Comparison of ENCODE assay signal across 9 cellular contexts in the genomic region with DNA sequence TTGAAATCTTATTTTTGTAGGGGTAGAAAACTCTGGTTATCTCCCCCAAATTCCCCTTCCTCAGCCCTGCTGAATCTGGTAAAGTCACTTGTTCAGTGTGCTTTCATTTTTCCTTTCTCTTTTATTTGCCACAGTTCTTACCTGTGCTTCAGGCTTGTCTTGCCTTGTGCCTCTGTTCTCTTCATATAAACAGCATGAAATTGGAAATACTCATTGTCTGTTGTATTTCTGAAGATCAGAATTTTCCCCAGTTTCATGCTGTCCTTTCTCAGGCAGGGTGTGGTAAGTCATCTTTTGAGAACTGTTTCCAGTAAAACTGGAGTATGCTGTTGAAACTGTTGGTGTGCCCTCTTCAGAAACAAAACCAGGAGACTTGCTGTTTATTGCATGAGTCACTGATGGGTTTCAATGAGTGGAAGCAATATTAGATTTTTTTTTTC. TPM values are rescaled to one million over a fixed set of nuclear protein-coding genes. Genes with fewer than 3 reads are reported as not detected.
DNase-seq lines count a peak whose midpoint lies in the region; ATAC-seq and TF ChIP-seq lines count a peak whose summit lies in the region.
"Had no signal": no experiment of that assay in that cellular context is flagged by ENCODE, and none has a peak within 500 bp of the region (broad histone marks: within the 10 kb centered on the region; RNA-seq: fewer than 3 reads in every experiment).

No MANE protein-coding gene starts in this region.

- no peaks in the 10 kb centered on the region for H3K36me3 ChIP-seq in mammary epithelial cell (ENCODE audit: insufficient read depth, low read length)

- ATAC-seq in GM21423 (IDR thresholded peaks at IDR 0.05; ENCODE audit: unreplicated experiment) = peak; percentile 68
- peak; percentile 63 for ATAC-seq in HG03558 (IDR thresholded peaks at IDR 0.05; ENCODE audit: extremely low read depth, unreplicated experiment)
- peak; percentile 38 for ATAC-seq in sciatic nerve

- H3K9ac ChIP-seq in mammary epithelial cell (ENCODE audit: insufficient read depth, low read length) = peak overlapping the region; percentile 80

- H3K27ac ChIP-seq in mammary epithelial cell (ENCODE audit: insufficient read depth, low read depth, low read length) = peak overlapping the region; percentile 89
- H3K27ac ChIP-seq: VCaP had no signal

- H3K79me2 ChIP-seq in mammary epithelial cell (ENCODE audit: insufficient read depth, low read length) = peaks cover 90% of the 10 kb centered on the region

- no peaks in the 10 kb centered on the region for H4K20me1 ChIP-seq in mammary epithelial cell (ENCODE audit: insufficient read depth, low read length)

- no peaks in the 10 kb centered on the region for H3K27me3 ChIP-seq in mammary epithelial cell (ENCODE audit: insufficient read depth, low read length)

- peak overlapping the region; percentile 89 for H3K4me2 ChIP-seq in mammary epithelial cell (ENCODE audit: insufficient read depth, low read depth, low read length)

- in situ Hi-C loops in mammary epithelial cell (cut with MboI; ENCODE audit: low sequenced_read_pairs in 2 of 2) = loop anchor here in 1 of 2 donors (25.0 kb wide), 1 partner anchor 175 kb away; no protein-coding TSS in a partner anchor

- DNase-seq in mammary epithelial cell (peak; percentile 87), sciatic nerve (ENCODE audit: low spot score) (no peak)
- no peak for DNase-seq in stimulated activated CD4-positive, alpha-beta T cell treated with anti-CD3 and anti-CD28 coated beads, Interleukin-4, amount 100 ng/mL, for 4 hours
- DNase-seq in activated CD8-positive, alpha-beta memory T cell treated with anti-CD3 and anti-CD28 coated beads for 24 hours = no peak
- DNase-seq in effector CD8-positive, alpha-beta T cell (lab: John Stamatoyannopoulos, UW) = no peak

- H3K9me3 ChIP-seq in mammary epithelial cell (replicated peaks; ENCODE audit: insufficient read depth, low read length) = no peaks in the 10 kb centered on the region

- peaks cover 31% of the 10 kb centered on the region for H3K4me1 ChIP-seq in mammary epithelial cell (ENCODE audit: insufficient read depth, low read length)

- CTCF ChIA-PET in mammary epithelial cell (lab: Charles Lee; ENCODE audit: low non-redundant PET) = interaction anchor here (0.7 kb wide), 1 partner anchor 115 kb away, joined by 3 read pairs; no protein-coding TSS in a partner anchor

- dilution Hi-C loops in mammary epithelial cell (cut with HindIII; ENCODE audit: low sequenced_read_pairs) = no loop called here

- TF ChIP-seq CTCF in GM12875 (IDR thresholded peaks at IDR 0.05; ENCODE audit: borderline replicate concordance, insufficient read depth, low read depth, low read length) = no peak
- TF ChIP-seq CTCF in mammary epithelial cell (conservative IDR thresholded peaks at IDR 0.05 in 1 of 2, IDR thresholded peaks at IDR 0.05 in 1 of 2; ENCODE audit: extremely low read depth in 1 of 2, insufficient read depth in 1 of 2, low read depth in 1 of 2, low read length in 2 of 2) = no peak

- BruUV-seq in mammary epithelial cell (replicated peaks; lab: Mats Ljungman, UMichigan) = TSS peak; percentile 87

- peak overlapping the region; percentile 44 for H2AFZ ChIP-seq in mammary epithelial cell (ENCODE audit: low read depth, low read length)

- H3K4me3 ChIP-seq in GM12875 (ENCODE audit: low read depth, low read length) (peak overlapping the region; percentile 11), mammary epithelial cell (replicated peaks in 1 of 3; ENCODE audit: insufficient read depth in 1 of 3, low read depth in 2 of 3, low read length in 3 of 3) (peak overlapping the region in 2 of 3 experiments; percentile 39 to 45)

- intact Hi-C loops in mammary epithelial cell (cut with micrococcal nuclease) = no loop called here
- intact Hi-C loops in sciatic nerve (cut with DNase I) = no loop called here

RNA-seq across cellular contexts. Expression of a gene that starts 7.0 kb away (rescaled TPM):
- total RNA-seq in mammary epithelial cell (100 to 1,000 TPM; 173 to 391 TPM), sciatic nerve (188 TPM)
- 112 TPM for polyA plus RNA-seq in mammary epithelial cell
- polyA minus RNA-seq in mammary epithelial cell = 146 TPM
